Comparison of ENCODE assay signal across 8 cellular contexts in the genomic region with DNA sequence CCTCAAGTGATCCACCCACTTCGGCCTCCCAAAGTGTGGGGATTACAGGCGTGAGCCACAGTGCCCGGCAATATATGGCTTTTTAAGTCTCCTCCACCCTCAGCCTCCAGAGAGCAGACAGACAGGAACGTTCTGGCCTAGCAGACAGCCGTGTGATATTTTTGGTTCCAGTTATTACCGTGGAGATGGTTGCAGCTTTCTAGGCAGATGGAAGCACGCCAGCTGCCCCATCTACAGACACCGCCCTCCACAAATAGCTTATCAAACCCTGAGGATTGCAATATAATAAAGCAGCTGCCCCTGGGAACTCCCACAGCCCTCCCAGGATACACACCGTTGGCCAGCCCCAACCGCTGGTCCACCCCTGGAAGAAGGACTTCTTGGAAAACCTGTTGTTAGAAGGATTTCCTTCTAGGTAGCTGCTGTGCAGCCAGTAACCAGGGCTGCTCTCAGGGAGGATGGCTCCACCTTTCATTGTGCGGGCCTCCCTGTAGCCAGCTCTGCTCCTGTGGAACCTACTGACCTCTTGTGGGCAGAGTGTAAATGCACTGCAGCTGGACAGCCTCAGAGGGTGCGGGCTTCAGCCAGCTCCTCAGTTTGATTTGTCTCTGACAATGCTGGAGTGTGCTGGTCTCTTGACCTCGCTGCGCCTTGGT. TPM values are rescaled to one million over a fixed set of nuclear protein-coding genes. Genes with fewer than 3 reads are reported as not detected.
DNase-seq lines count a peak whose midpoint lies in the region; TF ChIP-seq lines count a peak whose summit lies in the region.

No MANE protein-coding gene starts in this region.

- DNase-seq in AG09309 (ENCODE audit: low read depth) (peak; percentile 28), GM12865 (ENCODE audit: low read depth) (peak; percentile 60), HL-60 (ENCODE audit: low read depth in 1 of 2, low spot score in 1 of 2) (peak; percentile 13 to 69), NCI-H82 treated with DMSO at 0.1 percent for 48 hours (lab: John Stamatoyannopoulos, UW; ENCODE audit: unreplicated experiment) (peak; percentile 45), MCF 10A (ENCODE audit: unreplicated experiment) (peak; percentile 84), kidney glomerular epithelial cell (lab: John Stamatoyannopoulos, UW) (peak; percentile 39), superior temporal gyrus (ENCODE audit: extremely low spot score) (peak; percentile 39)
- no peak for DNase-seq in activated CD8-positive, alpha-beta memory T cell treated with anti-CD3 and anti-CD28 coated beads for 24 hours

- no peaks in the 10 kb centered on the region for H3K4me1 Mint-ChIP-seq in MCF 10A (ENCODE audit: insufficient read depth, unreplicated experiment)

- no peak overlapping the region for H3K27ac ChIP-seq in HL-60 (replicated peaks)

- H3K27me3 ChIP-seq in HL-60 (ENCODE audit: insufficient read depth, poor library complexity, severe bottlenecking), result no peaks in the 10 kb centered on the region

- H3K36me3 Mint-ChIP-seq in MCF 10A (ENCODE audit: insufficient read depth, unreplicated experiment), result no peaks in the 10 kb centered on the region

- H3K9me3 Mint-ChIP-seq in MCF 10A (ENCODE audit: unreplicated experiment), result no peaks in the 10 kb centered on the region

- no peak overlapping the region for H3K4me3 ChIP-seq in AG09309 (ENCODE audit: control insufficient read depth, low read depth, low read length)
- no peak overlapping the region for H3K4me3 ChIP-seq in GM12865 (ENCODE audit: low read depth, low read length)
- no peak overlapping the region for H3K4me3 ChIP-seq in HL-60 (replicated peaks; ENCODE audit: insufficient read depth, low read length)

- POLR2A ChIA-PET in MCF 10A (lab: Yijun Ruan, JAX), result interaction anchor here (0.6 to 1.7 kb wide), 10 partner anchors 9 to 277 kb away, joined by 3 to 17 read pairs (median 6); a partner anchor contains a TSS

- CTCF ChIA-PET in MCF 10A (lab: Yijun Ruan, JAX), result interaction anchor here (0.5 to 19.2 kb wide), 34 partner anchors 9 to 669 kb away, joined by 3 to 485 read pairs (median 4); a partner anchor contains a TSS

- no peak overlapping the region for H3K27ac Mint-ChIP-seq in MCF 10A (ENCODE audit: low read depth, unreplicated experiment)

- no TSS peak for BruUV-seq in MCF 10A (replicated peaks; lab: Mats Ljungman, UMichigan)

- intact Hi-C loops in MCF 10A (cut with micrococcal nuclease), result loop anchor here (1.0 to 5.0 kb wide), 3 partner anchors 24 to 121 kb away; no protein-coding TSS in a partner anchor

- peak; percentile 79 for TF ChIP-seq CTCF in AG09309 (IDR thresholded peaks at IDR 0.05; ENCODE audit: control insufficient read depth, insufficient read depth, low read depth, low read length, missing control alignments)
- peak; percentile 53 for TF ChIP-seq CTCF in GM12865 (IDR thresholded peaks at IDR 0.05; ENCODE audit: insufficient read depth, low read depth, low read length, missing control alignments)
- TF ChIP-seq CTCF in HL-60 (IDR thresholded peaks at IDR 0.05; ENCODE audit: insufficient read depth, low read length), result peak; percentile 65
- peak; percentile 74 for TF ChIP-seq CTCF in MCF 10A (IDR thresholded peaks at IDR 0.05; ENCODE audit: unreplicated experiment)

- no peaks in the 10 kb centered on the region for H3K27me3 Mint-ChIP-seq in MCF 10A (ENCODE audit: insufficient read depth, unreplicated experiment)

- H3K4me3 Mint-ChIP-seq in MCF 10A (ENCODE audit: unreplicated experiment), result no peak overlapping the region

RNA-seq across cellular contexts. Expression of a gene that starts 44.0 kb away (rescaled TPM):
- 245 and 405 TPM in 2 replicates for total RNA-seq in MCF 10A (2022)

RNA-seq across cellular contexts. Expression of a gene that starts 52.9 kb away (rescaled TPM):
- 23.6 and 27.1 TPM in 2 replicates for total RNA-seq in MCF 10A (2022)
